In the genomic region with DNA sequence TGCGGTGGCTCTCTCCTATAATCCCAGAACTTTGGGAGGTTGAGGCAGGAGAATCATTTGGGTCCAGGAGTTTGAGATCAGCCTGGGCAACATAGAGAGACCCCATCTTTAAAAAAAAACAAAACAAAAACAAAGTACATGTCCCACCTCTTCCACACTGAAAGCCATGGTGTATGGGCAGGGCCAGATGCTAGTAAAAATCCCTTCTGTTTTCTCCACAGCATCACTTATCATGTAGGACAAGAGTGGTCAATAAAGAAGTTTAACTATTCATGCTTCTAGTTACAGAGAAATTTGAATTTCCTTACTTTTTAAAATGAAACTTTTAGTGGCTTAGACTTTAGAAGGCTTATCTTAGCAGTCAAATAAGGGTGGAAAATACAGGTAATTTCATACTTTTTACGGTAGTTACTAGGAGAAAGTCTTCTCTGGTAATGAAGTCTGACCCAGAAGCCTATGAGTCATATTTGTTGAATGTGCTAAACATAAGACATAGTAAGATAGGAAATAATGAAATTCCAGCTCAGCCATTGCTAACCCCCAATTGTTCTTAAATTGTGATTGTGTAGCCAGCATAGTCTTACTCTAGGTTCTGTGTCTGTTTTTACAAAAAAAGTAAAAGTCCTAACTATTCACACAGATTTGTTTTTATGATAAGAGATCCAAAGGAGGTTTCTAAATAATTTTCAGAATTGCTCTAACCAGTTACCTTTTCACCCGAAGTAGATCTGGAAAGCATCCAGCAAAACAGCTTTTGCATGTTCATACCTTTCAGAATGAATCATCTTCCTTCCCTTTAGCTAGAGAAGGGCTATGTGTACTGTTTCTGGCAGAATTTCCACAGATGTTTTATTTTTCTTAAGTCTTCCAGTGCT, we compare ENCODE assay signal across 8 cellular contexts.
DNase-seq lines count a peak whose midpoint lies in the region; ATAC-seq lines count a peak whose summit lies in the region.

No MANE protein-coding gene starts in this region.

- ATAC-seq in HG03342 (IDR thresholded peaks at IDR 0.05; ENCODE audit: unreplicated experiment) (peak; percentile 62), memory B cell (ENCODE audit: low read depth) (no peak), HG03025 (IDR thresholded peaks at IDR 0.05; ENCODE audit: low FRiP score, unreplicated experiment) (no peak)

- H3K9me3 Mint-ChIP-seq in activated naive CD4-positive, alpha-beta T cell treated with anti-CD3 and anti-CD28 coated beads, Interleukin-2, amount 50 U/mL, for 24 hours, result no peaks in the 10 kb centered on the region
- H3K9me3 Mint-ChIP-seq in memory B cell, result no peaks in the 10 kb centered on the region

- H3K27ac Mint-ChIP-seq in activated naive CD4-positive, alpha-beta T cell treated with anti-CD3 and anti-CD28 coated beads, Interleukin-2, amount 50 U/mL, for 24 hours, result peak overlapping the region; percentile 98
- H3K27ac Mint-ChIP-seq in memory B cell, result peak overlapping the region; percentile 18

- DNase-seq in activated naive CD4-positive, alpha-beta T cell treated with anti-CD3 and anti-CD28 coated beads, Interleukin-2, amount 50 U/mL, for 16 hours, result no peak
- DNase-seq in amniotic epithelial cell (ENCODE audit: low read depth), result peak; percentile 93
- DNase-seq in memory B cell (ENCODE audit: low spot score in 2 of 2), result no peak
- no peak for DNase-seq in DMS79 treated with DMSO at 0.1 percent for 48 hours (lab: John Stamatoyannopoulos, UW)
- no peak for DNase-seq in NCI-H2107 (lab: John Stamatoyannopoulos, UW)

- H3K36me3 Mint-ChIP-seq in activated naive CD4-positive, alpha-beta T cell treated with anti-CD3 and anti-CD28 coated beads, Interleukin-2, amount 50 U/mL, for 24 hours, result peaks cover 14% of the 10 kb centered on the region
- H3K36me3 Mint-ChIP-seq in memory B cell, result peaks cover 19% of the 10 kb centered on the region

- no peaks in the 10 kb centered on the region for H3K27me3 Mint-ChIP-seq in activated naive CD4-positive, alpha-beta T cell treated with anti-CD3 and anti-CD28 coated beads, Interleukin-2, amount 50 U/mL, for 24 hours
- H3K27me3 Mint-ChIP-seq in memory B cell, result no peaks in the 10 kb centered on the region

- peak overlapping the region; percentile 88 for H3K4me3 Mint-ChIP-seq in activated naive CD4-positive, alpha-beta T cell treated with anti-CD3 and anti-CD28 coated beads, Interleukin-2, amount 50 U/mL, for 24 hours
- no peak overlapping the region for H3K4me3 Mint-ChIP-seq in memory B cell

- peaks cover 57% of the 10 kb centered on the region for H3K4me1 Mint-ChIP-seq in activated naive CD4-positive, alpha-beta T cell treated with anti-CD3 and anti-CD28 coated beads, Interleukin-2, amount 50 U/mL, for 24 hours
- H3K4me1 Mint-ChIP-seq in memory B cell, result peaks cover 10% of the 10 kb centered on the region
